In the genomic region with DNA sequence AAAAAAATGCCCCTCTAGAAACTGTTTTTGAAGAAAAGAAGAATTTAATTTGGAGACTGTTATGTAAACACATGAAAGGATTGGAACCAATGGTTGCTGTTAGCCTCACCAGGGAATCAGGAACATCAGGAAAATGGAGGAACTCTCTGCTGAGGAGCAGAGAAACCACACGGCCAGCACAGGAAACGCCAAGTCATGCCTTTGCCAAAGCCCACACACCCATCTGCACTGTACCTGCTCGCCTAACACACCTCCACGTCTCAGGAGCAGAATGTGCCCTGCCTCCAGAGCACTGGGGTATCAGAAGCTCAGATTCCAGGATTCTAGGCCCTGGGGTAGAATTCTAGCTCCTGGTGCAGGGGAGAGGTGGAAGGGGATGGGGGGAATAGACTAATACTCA, we compare ENCODE assay signal across 17 cellular contexts. TPM values are rescaled to one million over a fixed set of nuclear protein-coding genes. Genes with fewer than 3 reads are reported as not detected.
"Had no signal": no experiment of that assay in that cellular context is flagged by ENCODE, and none has a peak within 500 bp of the region (broad histone marks: within the 10 kb centered on the region; RNA-seq: fewer than 3 reads in every experiment).

No MANE protein-coding gene starts in this region.

- H3K36me3 ChIP-seq: stomach, thoracic aorta, uterus, WERI-Rb-1 had no signal

- H3K4me3 ChIP-seq: body of pancreas, lung, stomach, thoracic aorta, uterus had no signal

- H3K27ac Mint-ChIP-seq: activated naive CD4-positive, alpha-beta T cell treated with anti-CD3 and anti-CD28 coated beads for 36 hours; activated T-helper 17 cell treated with anti-CD3 and anti-CD28 coated beads, Interleukin-2, amount 50 U/mL, for 72 hours; effector memory CD8-positive, alpha-beta T cell; immature natural killer cell; nephron had no signal

- ATAC-seq: activated T-helper 17 cell treated with anti-CD3 and anti-CD28 coated beads, Interleukin-2, amount 50 U/mL, for 72 hours; body of pancreas; effector memory CD8-positive, alpha-beta T cell; left cardiac atrium had no signal

- H3K27ac ChIP-seq: body of pancreas, stomach, thoracic aorta, uterus, WERI-Rb-1 had no signal

- H3K9me3 ChIP-seq: body of pancreas, stomach, thoracic aorta, uterus had no signal

- H3K9me3 Mint-ChIP-seq: activated naive CD4-positive, alpha-beta T cell treated with anti-CD3 and anti-CD28 coated beads for 36 hours; activated T-helper 17 cell treated with anti-CD3 and anti-CD28 coated beads, Interleukin-2, amount 50 U/mL, for 72 hours; effector memory CD8-positive, alpha-beta T cell; immature natural killer cell; nephron had no signal

- H3K4me1 ChIP-seq: body of pancreas, stomach, uterus had no signal

- H3K4me3 Mint-ChIP-seq: activated naive CD4-positive, alpha-beta T cell treated with anti-CD3 and anti-CD28 coated beads for 36 hours; activated T-helper 17 cell treated with anti-CD3 and anti-CD28 coated beads, Interleukin-2, amount 50 U/mL, for 72 hours; effector memory CD8-positive, alpha-beta T cell; immature natural killer cell; nephron had no signal

- H3K27me3 ChIP-seq: body of pancreas, stomach, uterus had no signal

- H3K4me1 Mint-ChIP-seq: immature natural killer cell had no signal

- H3K36me3 Mint-ChIP-seq: immature natural killer cell had no signal

- DNase-seq: activated CD4-positive, alpha-beta T cell treated with anti-CD3 and anti-CD28 coated beads for 4 hours; activated naive CD4-positive, alpha-beta T cell treated with anti-CD3 and anti-CD28 coated beads for 36 hours; body of pancreas; effector memory CD8-positive, alpha-beta T cell; erythroblast; immature natural killer cell; left cardiac atrium; stimulated activated CD4-positive, alpha-beta T cell treated with anti-CD3 and anti-CD28 coated beads, Interleukin-4, amount 100 ng/mL, for 1 hour; stomach; T1000; uterus; WERI-Rb-1 had no signal

RNA-seq across cellular contexts. Expression of a gene that starts 9.8 kb away (rescaled TPM):
- total RNA-seq: activated naive CD4-positive, alpha-beta T cell treated with anti-CD3 and anti-CD28 coated beads for 36 hours; activated T-helper 17 cell treated with anti-CD3 and anti-CD28 coated beads, Interleukin-2, amount 50 U/mL, for 72 hours; body of pancreas; left cardiac atrium; lung; osteocyte; stomach; thoracic aorta; uterus had no signal
- polyA plus RNA-seq: immature natural killer cell, lung, stomach had no signal

RNA-seq across cellular contexts. Expression of a gene that starts 18.5 kb away (rescaled TPM):
- total RNA-seq: activated naive CD4-positive, alpha-beta T cell treated with anti-CD3 and anti-CD28 coated beads for 36 hours; activated T-helper 17 cell treated with anti-CD3 and anti-CD28 coated beads, Interleukin-2, amount 50 U/mL, for 72 hours; body of pancreas; left cardiac atrium; lung; osteocyte; thoracic aorta; uterus had no signal
- polyA plus RNA-seq: immature natural killer cell, stomach had no signal
